In the genomic region with DNA sequence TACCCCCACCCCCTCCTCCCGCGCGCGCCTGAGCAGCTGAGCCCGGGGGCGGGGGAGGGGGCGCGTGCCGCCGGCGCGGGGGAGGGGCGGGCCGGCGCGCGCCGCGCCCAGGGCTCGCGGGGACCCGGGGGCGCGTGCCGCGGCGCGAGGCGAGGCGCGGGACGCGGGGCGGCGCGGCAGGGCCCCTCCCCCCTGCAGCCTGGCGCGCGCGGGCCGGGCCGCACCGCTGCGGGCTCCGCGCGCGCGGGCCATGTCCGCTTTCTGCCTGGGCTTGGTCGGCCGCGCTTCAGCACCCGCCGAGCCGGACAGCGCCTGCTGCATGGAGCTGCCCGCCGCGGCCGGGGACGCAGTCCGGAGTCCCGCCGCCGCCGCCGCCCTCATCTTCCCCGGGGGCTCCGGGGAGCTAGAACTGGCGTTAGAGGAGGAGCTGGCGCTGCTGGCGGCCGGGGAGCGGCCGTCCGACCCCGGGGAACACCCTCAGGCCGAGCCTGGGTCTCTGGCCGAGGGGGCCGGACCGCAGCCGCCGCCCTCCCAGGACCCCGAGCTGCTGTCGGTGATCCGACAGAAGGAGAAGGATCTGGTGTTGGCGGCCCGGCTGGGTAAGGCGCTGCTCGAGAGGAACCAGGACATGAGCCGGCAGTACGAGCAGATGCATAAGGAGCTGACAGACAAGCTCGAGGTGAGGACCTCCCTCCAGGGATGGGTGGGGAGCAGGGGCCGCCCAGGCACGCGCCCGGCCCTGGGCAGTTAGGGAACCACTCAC, we compare ENCODE assay signal across 8 cellular contexts. TPM values are rescaled to one million over a fixed set of nuclear protein-coding genes. Genes with fewer than 3 reads are reported as not detected.
A peak's percentile ranks its signal among the peaks of the same experiment; 100 is the strongest.
DNase-seq lines count a peak whose midpoint lies in the region; ATAC-seq and TF ChIP-seq lines count a peak whose summit lies in the region.

No MANE protein-coding gene starts in this region.

- peak overlapping the region; percentile 50 for H3K4me3 ChIP-seq in mesendoderm (ENCODE audit: low read length)

- H3K23ac ChIP-seq in mesendoderm (ENCODE audit: low read length), result no peak overlapping the region

- H3K36me3 ChIP-seq in mesendoderm (ENCODE audit: control insufficient read depth, insufficient read depth, low read length), result no peaks in the 10 kb centered on the region

- peak; percentile 23 for ATAC-seq in HG02610 (IDR thresholded peaks at IDR 0.05; ENCODE audit: unreplicated experiment)

- H2AK5ac ChIP-seq in mesendoderm (ENCODE audit: low read length), result no peak overlapping the region

- no peak overlapping the region for H3K9ac ChIP-seq in mesendoderm (ENCODE audit: low read length)

- no peak for TF ChIP-seq CTCF in endothelial cell (IDR thresholded peaks at IDR 0.05; ENCODE audit: unreplicated experiment)

- H3K27ac ChIP-seq in mesendoderm (ENCODE audit: low read depth, low read length), result peak overlapping the region; percentile 86

- no peak overlapping the region for H3K4ac ChIP-seq in mesendoderm (ENCODE audit: low read depth, low read length)

- H3K4me3 Mint-ChIP-seq in endothelial cell (ENCODE audit: unreplicated experiment), result peak overlapping the region; percentile 77

- H3K27me3 Mint-ChIP-seq in endothelial cell (ENCODE audit: unreplicated experiment), result peaks cover 2% of the 10 kb centered on the region

- H3K27me3 ChIP-seq in mesendoderm (ENCODE audit: insufficient read depth, low read length, poor library complexity), result no peaks in the 10 kb centered on the region

- H2BK5ac ChIP-seq in mesendoderm (ENCODE audit: low read length), result no peak overlapping the region

- H3K27ac Mint-ChIP-seq in endothelial cell (ENCODE audit: unreplicated experiment), result no peak overlapping the region

- no peaks in the 10 kb centered on the region for H3K9me3 Mint-ChIP-seq in endothelial cell (ENCODE audit: unreplicated experiment)

- H3K4me1 ChIP-seq in mesendoderm (ENCODE audit: control insufficient read depth, low read depth, low read length), result peaks cover 2% of the 10 kb centered on the region

- H3K56ac ChIP-seq in mesendoderm (ENCODE audit: low read length), result peak overlapping the region; percentile 74

- no peak overlapping the region for H4K8ac ChIP-seq in mesendoderm (ENCODE audit: low read depth, low read length)

- H3K4me1 Mint-ChIP-seq in endothelial cell (ENCODE audit: unreplicated experiment), result no peaks in the 10 kb centered on the region

- no peak overlapping the region for H3K18ac ChIP-seq in mesendoderm (ENCODE audit: low read length)

- H3K36me3 Mint-ChIP-seq in endothelial cell (ENCODE audit: low read depth, unreplicated experiment), result no peaks in the 10 kb centered on the region

- H3K4me2 ChIP-seq in mesendoderm (ENCODE audit: low read length), result peak overlapping the region; percentile 67

- no peak overlapping the region for H2BK120ac ChIP-seq in mesendoderm (ENCODE audit: low read depth, low read length)

- DNase-seq in NCI-H146 (lab: John Stamatoyannopoulos, UW) (peak; percentile 49), NCI-H146 treated with DMSO at 0.1 percent for 48 hours (lab: John Stamatoyannopoulos, UW; ENCODE audit: unreplicated experiment) (no peak), NCI-H2227 treated with DMSO at 0.1 percent for 48 hours (lab: John Stamatoyannopoulos, UW) (peak; percentile 57), endothelial cell (ENCODE audit: low spot score) (peak; percentile 97), mesendoderm (peak; percentile 83)
- peak; percentile 68 for DNase-seq in activated CD8-positive, alpha-beta memory T cell treated with anti-CD3 and anti-CD28 coated beads, Interleukin-2, amount 50 U/mL, for 4 hours
- DNase-seq in stimulated activated CD8-positive, alpha-beta memory T cell treated with anti-CD3 and anti-CD28 coated beads, Interleukin-15, amount 100 ng/mL, for 4 hours (ENCODE audit: low read depth in 2 of 2), result peak; percentile 27 to 41

- no peaks in the 10 kb centered on the region for H3K79me1 ChIP-seq in mesendoderm (ENCODE audit: low read length)

- WGBS in mesendoderm (ENCODE audit: extremely low coverage, insufficient coverage, low lambda C conversion rate), result no CpG with 5 or more reads among the region's 98 CpGs

- H2BK15ac ChIP-seq in mesendoderm (replicated peaks; ENCODE audit: low read depth), result no peak overlapping the region

- H3K79me2 ChIP-seq in mesendoderm (ENCODE audit: control insufficient read depth, insufficient read depth, low read length), result no peaks in the 10 kb centered on the region

- no peak overlapping the region for H4K5ac ChIP-seq in mesendoderm (ENCODE audit: low read length)

RNA-seq across cellular contexts. Expression of a gene that starts 0.8 kb away (rescaled TPM):
- 2.8 TPM for total RNA-seq in endothelial cell (ENCODE audit: unreplicated experiment)
- 6.9 TPM for polyA plus RNA-seq in mesendoderm (2013, experiment 1 of 2)
- 7.8 TPM for polyA plus RNA-seq in mesendoderm (2013, experiment 2 of 2)
